18 cellular contexts compared by ENCODE assay signal in the genomic region with DNA sequence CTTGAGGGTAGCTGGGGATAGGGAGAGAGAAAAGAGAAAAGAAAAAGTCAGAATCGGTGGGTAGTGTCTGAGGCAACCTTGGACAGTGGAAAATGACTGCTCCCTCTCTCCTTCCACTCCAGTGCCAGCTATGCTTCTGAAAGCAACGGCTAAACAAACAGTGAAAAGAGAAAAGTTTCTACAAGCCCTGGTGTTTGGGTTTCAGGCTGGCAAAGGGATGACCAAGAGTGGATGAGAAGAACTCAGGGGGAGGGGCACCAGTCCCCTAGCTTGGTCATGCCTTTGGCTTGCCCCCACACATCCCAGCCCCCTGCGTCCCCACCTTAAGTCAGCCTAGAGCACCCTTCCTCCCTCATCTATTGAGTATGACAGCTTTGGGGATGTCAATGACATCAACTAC. TPM values are rescaled to one million over a fixed set of nuclear protein-coding genes. Genes with fewer than 3 reads are reported as not detected.
DNase-seq lines count a peak whose midpoint lies in the region; ATAC-seq and TF ChIP-seq lines count a peak whose summit lies in the region.
"Had no signal": no experiment of that assay in that cellular context is flagged by ENCODE, and none has a peak within 500 bp of the region (broad histone marks: within the 10 kb centered on the region; RNA-seq: fewer than 3 reads in every experiment).

No MANE protein-coding gene starts in this region.

- H3K27ac ChIP-seq in RWPE2 (ENCODE audit: poor library complexity, severe bottlenecking): no peak overlapping the region
- H3K27ac ChIP-seq: GM23248 had no signal

- intact Hi-C loops in posterior vena cava (cut with DNase I): no loop called here

- peaks cover 2% of the 10 kb centered on the region for H3K27me3 Mint-ChIP-seq in chondrocyte (ENCODE audit: low read depth)

- peaks cover 2% of the 10 kb centered on the region for H3K36me3 Mint-ChIP-seq in chondrocyte (ENCODE audit: low read depth)

- TF ChIP-seq CTCF in RWPE2 (IDR thresholded peaks at IDR 0.05; ENCODE audit: poor library complexity, severe bottlenecking) (no peak), chondrocyte (IDR thresholded peaks at IDR 0.05) (no peak)

- H3K4me1 Mint-ChIP-seq in chondrocyte (ENCODE audit: low read depth): no peaks in the 10 kb centered on the region

- H3K4me3 Mint-ChIP-seq in chondrocyte (ENCODE audit: unreplicated experiment): no peak overlapping the region
- H3K4me3 Mint-ChIP-seq: B cell; CD4-positive, alpha-beta T cell; H9 had no signal

- H3K27ac Mint-ChIP-seq in chondrocyte (ENCODE audit: unreplicated experiment): no peak overlapping the region
- H3K27ac Mint-ChIP-seq: B cell; CD4-positive, alpha-beta T cell; H9 had no signal

- H3K27me3 ChIP-seq in RWPE2 (ENCODE audit: insufficient read depth, poor library complexity, severe bottlenecking): no peaks in the 10 kb centered on the region

- H3K36me3 ChIP-seq in RWPE2 (ENCODE audit: low read depth): peaks cover 35% of the 10 kb centered on the region

- peaks cover 8% of the 10 kb centered on the region for H3K9me3 Mint-ChIP-seq in chondrocyte (ENCODE audit: low read depth)
- H3K9me3 Mint-ChIP-seq: CD4-positive, alpha-beta T cell had no signal

- H3K4me3 ChIP-seq in RWPE2 (ENCODE audit: severe bottlenecking): no peak overlapping the region
- H3K4me3 ChIP-seq: GM12878, GM23248 had no signal

- no peaks in the 10 kb centered on the region for H3K4me1 ChIP-seq in RWPE2 (ENCODE audit: insufficient read depth, poor library complexity, severe bottlenecking)

- ATAC-seq in RWPE2 (ENCODE audit: low read depth) (no peak), GM19452 (IDR thresholded peaks at IDR 0.05; ENCODE audit: unreplicated experiment) (no peak)
- ATAC-seq: GM12878, HepG2 had no signal

- H3K9me3 ChIP-seq in RWPE2 (ENCODE audit: severe bottlenecking): no peaks in the 10 kb centered on the region

- peak; percentile 12 for DNase-seq in RWPE2 (ENCODE audit: low spot score)
- DNase-seq in chondrocyte (ENCODE audit: low spot score): peak; percentile 38
- DNase-seq in posterior vena cava (ENCODE audit: low spot score): peak; percentile 11
- DNase-seq in NCI-H510A treated with DMSO at 0.1 percent for 48 hours (lab: John Stamatoyannopoulos, UW): no peak
- DNase-seq in DMS153 (lab: John Stamatoyannopoulos, UW): no peak
- no peak for DNase-seq in NOMO-1 treated with DMSO at 0.1 percent for 48 hours (lab: John Stamatoyannopoulos, UW; ENCODE audit: unreplicated experiment)
- DNase-seq: C1 segment of cervical spinal cord; Calu3; CD4-positive, alpha-beta T cell; DMS 273 treated with DMSO at 0.1 percent for 48 hours; DMS79; GM23248; H9 had no signal

RNA-seq across cellular contexts. Expression of a gene that starts 8.6 kb away (rescaled TPM):
- total RNA-seq in chondrocyte: not detected in 3 replicates
- under 1 TPM in 1 of 2 donors, not detected in 1; 0.10 TPM for total RNA-seq in posterior vena cava
- total RNA-seq: CD4-positive, alpha-beta T cell; G401; GM12878; GM23248 had no signal

RNA-seq across cellular contexts. Expression of a gene that starts 22.4 kb away (rescaled TPM):
- 0.70 to 2.9 TPM (median 0.72 TPM) in 3 replicates for total RNA-seq in chondrocyte
- total RNA-seq in posterior vena cava: 1 to 10 TPM in 1 of 2 donors, under 1 TPM in 1; 0.83 to 1.2 TPM
- total RNA-seq: B cell; CD4-positive, alpha-beta T cell; GM12878 had no signal

RNA-seq across cellular contexts. Expression of a gene that starts 52.7 kb away (rescaled TPM):
- 0.12 to 0.22 TPM in 2 of 3 replicates, not detected in the other for total RNA-seq in chondrocyte
- under 1 TPM; 0.43 to 0.51 TPM for total RNA-seq in posterior vena cava
- total RNA-seq: GM23248 had no signal

Comparison
In these comparisons a context has a peak if more than half of its experiments do, and no peak if none do; other contexts are left out.
1. DNase-seq: peak in RWPE2 (single experiment), chondrocyte (single experiment) and posterior vena cava (single experiment); none in NCI-H510A treated with DMSO at 0.1 percent for 48 hours (single experiment), DMS153 (single experiment) and NOMO-1 treated with DMSO at 0.1 percent for 48 hours (single experiment).